Comparison of ENCODE assay signal across 11 cellular contexts in the genomic region with DNA sequence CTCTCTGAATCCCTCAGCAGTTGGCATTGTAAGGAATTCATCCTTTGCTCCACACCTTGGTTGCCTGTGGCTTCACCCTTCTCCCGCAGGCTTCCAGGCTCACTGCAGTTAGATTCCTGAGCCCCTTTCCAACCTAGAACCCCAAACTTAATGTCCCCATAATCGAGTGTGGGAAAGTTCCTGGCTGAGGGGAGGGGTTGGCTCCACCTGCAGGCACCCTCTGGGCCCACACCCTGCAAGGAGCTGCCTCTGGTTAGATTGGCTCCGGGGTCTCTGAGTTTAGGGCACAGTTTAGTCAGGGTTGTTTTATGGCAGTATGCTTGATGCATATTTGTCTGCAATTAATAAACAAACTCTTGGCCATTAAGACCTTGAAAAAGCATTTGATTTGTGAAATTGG.
DNase-seq lines count a peak whose midpoint lies in the region; ATAC-seq and TF ChIP-seq lines count a peak whose summit lies in the region.
"Had no signal": no experiment of that assay in that cellular context is flagged by ENCODE, and none has a peak within 500 bp of the region (broad histone marks: within the 10 kb centered on the region; RNA-seq: fewer than 3 reads in every experiment).

No MANE protein-coding gene starts in this region.

- H3K27ac ChIP-seq in A673 (ENCODE audit: low read depth, low read length, poor library complexity, severe bottlenecking) (no peak overlapping the region), SK-N-SH (ENCODE audit: low read depth in 2 of 2, low read length in 1 of 2) (peak overlapping the region in 1 of 2 experiments; percentile 52; a peak in 1 of 4 replicates), spleen (no peak overlapping the region)

- H3K27me3 Mint-ChIP-seq in activated T-cell treated with anti-CD3 and anti-CD28 coated beads, Interleukin-2, amount 50 U/mL, for 72 hours (ENCODE audit: low read depth) = no peaks in the 10 kb centered on the region

- POLR2A ChIA-PET in A673 (lab: Charles Lee; ENCODE audit: low non-redundant PET) = no interaction called here
- POLR2A ChIA-PET in SK-N-SH (lab: Yijun Ruan, JAX) = no interaction called here

- no peak for TF ChIP-seq RAD21 in SK-N-SH (IDR thresholded peaks at IDR 0.05; ENCODE audit: low read length)

- H3K27me3 ChIP-seq in A673 (replicated peaks; ENCODE audit: insufficient read depth, low read depth, low read length, poor library complexity) (no peaks in the 10 kb centered on the region), SK-N-SH (ENCODE audit: insufficient read depth) (no peaks in the 10 kb centered on the region), spleen (replicated peaks in 1 of 7) (no peaks in the 10 kb centered on the region)

- intact Hi-C loops in A673 (cut with micrococcal nuclease; ENCODE audit: unreplicated experiment) = no loop called here
- intact Hi-C loops in spleen (cut with DNase I; ENCODE audit: low total_unique reads) = no loop called here

- peaks cover 29% of the 10 kb centered on the region for H3F3A ChIP-seq in SK-N-SH (replicated peaks; ENCODE audit: insufficient read depth)

- H2AFZ ChIP-seq in SK-N-SH (ENCODE audit: low read depth) = no peak overlapping the region

- WGBS in SK-N-SH (ENCODE audit: low lambda C conversion rate) = 63% methylated on average over 3 of the region's 3 CpGs
- WGBS in spleen, 5 donors = 75 to 90% (median 83%) methylated on average over 3 of the region's 3 CpGs

- no peak overlapping the region for H3K4me3 Mint-ChIP-seq in activated T-cell treated with anti-CD3 and anti-CD28 coated beads, Interleukin-2, amount 50 U/mL, for 72 hours

- H3K9ac ChIP-seq in SK-N-SH = no peak overlapping the region

- H3K27ac Mint-ChIP-seq in activated T-cell treated with anti-CD3 and anti-CD28 coated beads, Interleukin-2, amount 50 U/mL, for 72 hours = no peak overlapping the region

- no peaks in the 10 kb centered on the region for H3K9me3 Mint-ChIP-seq in activated T-cell treated with anti-CD3 and anti-CD28 coated beads, Interleukin-2, amount 50 U/mL, for 72 hours

- peaks cover 3% of the 10 kb centered on the region; the same call in 1 of the 2 replicates for H3K79me2 ChIP-seq in SK-N-SH (ENCODE audit: insufficient read depth)

- no peak for ATAC-seq in GM18519 (IDR thresholded peaks at IDR 0.05; ENCODE audit: low FRiP score, unreplicated experiment)
- ATAC-seq in activated T-cell treated with anti-CD3 and anti-CD28 coated beads, Interleukin-2, amount 50 U/mL, for 72 hours (replicated peaks in 1 of 2) = no peak

- TF ChIP-seq CTCF in A673 (conservative IDR thresholded peaks at IDR 0.05; ENCODE audit: low read depth, low read length) = peak; percentile 53
- TF ChIP-seq CTCF in GM12874 (IDR thresholded peaks at IDR 0.05; ENCODE audit: insufficient read depth, low read depth, low read length) = peak; percentile 44; the same call in 1 of the 2 replicates
- TF ChIP-seq CTCF in SK-N-SH (IDR thresholded peaks at IDR 0.05) = peak; percentile 36; the same call in 1 of the 2 replicates
- TF ChIP-seq CTCF in foreskin fibroblast (IDR thresholded peaks at IDR 0.05; ENCODE audit: low read depth, low read length) = peak; percentile 26
- no peak for TF ChIP-seq CTCF in spleen (IDR thresholded peaks at IDR 0.05 in 8 of 11, conservative IDR thresholded peaks at IDR 0.05 in 3 of 11)

- no peak overlapping the region for H3K4me2 ChIP-seq in SK-N-SH

- no peaks in the 10 kb centered on the region for H3K9me2 ChIP-seq in SK-N-SH

- TF ChIP-seq EP300 in SK-N-SH (IDR thresholded peaks at IDR 0.05; ENCODE audit: borderline replicate concordance in 1 of 2, low read depth in 1 of 2, low read length in 1 of 2) = no peak

- no peak for TF ChIP-seq POLR2A in spleen (IDR thresholded peaks at IDR 0.05)

- no peaks in the 10 kb centered on the region for H4K20me1 ChIP-seq in SK-N-SH (ENCODE audit: insufficient read depth)

- DNase-seq in A673 (ENCODE audit: low spot score) (peak; percentile 15), SK-N-SH (no peak), foreskin fibroblast (no peak), spleen (no peak), NCI-H1694 treated with DMSO at 0.1 percent for 48 hours (lab: John Stamatoyannopoulos, UW) (no peak)
- DNase-seq in activated T-cell treated with anti-CD3 and anti-CD28 coated beads, Interleukin-2, amount 50 U/mL, for 72 hours = no peak
- DNase-seq: activated CD4-positive, CD25-positive, alpha-beta regulatory T cell treated with anti-CD3 and anti-CD28 coated beads, Interleukin-2, amount 50 U/mL, for 72 hours; activated gamma-delta T cell; NCI-H2029 had no signal

- BruUV-seq in A673 (replicated peaks; lab: Mats Ljungman, UMichigan) = no TSS peak

- H3K36me3 ChIP-seq in A673 (ENCODE audit: insufficient read depth, low read length, poor library complexity, severe bottlenecking) (peaks cover 11% of the 10 kb centered on the region), SK-N-SH (replicated peaks in 1 of 2; ENCODE audit: control insufficient read depth in 1 of 2, insufficient read depth in 2 of 2, low read length in 1 of 2) (peaks cover 24 to 43% of the 10 kb centered on the region in 2 experiments), spleen (peaks cover 0 to 20% (median 0%) of the 10 kb centered on the region in 6 donors)

- H3K4me1 ChIP-seq in A673 (ENCODE audit: insufficient read depth, low read length, poor library complexity, severe bottlenecking) (peaks cover 18% of the 10 kb centered on the region), SK-N-SH (ENCODE audit: control insufficient read depth in 1 of 2, insufficient read depth in 2 of 2, low read depth in 1 of 2, low read length in 1 of 2) (peaks cover 0 to 7% of the 10 kb centered on the region in 2 experiments; a peak in 3 of 4 replicates), spleen (peaks cover 0 to 16% (median 0%) of the 10 kb centered on the region in 6 donors)

- H3K9me3 ChIP-seq in A673 (ENCODE audit: low read depth, low read length, poor library complexity, severe bottlenecking) (no peaks in the 10 kb centered on the region), SK-N-SH (no peaks in the 10 kb centered on the region), spleen (no peaks in the 10 kb centered on the region)

- H3K4me3 ChIP-seq in A673 (ENCODE audit: low read depth, low read length, poor library complexity, severe bottlenecking) (no peak overlapping the region), SK-N-SH (ENCODE audit: low read depth in 2 of 2, low read length in 1 of 2) (no peak overlapping the region), foreskin fibroblast (ENCODE audit: low read depth in 1 of 2, low read length in 2 of 2) (no peak overlapping the region), spleen (no peak overlapping the region)

- CTCF ChIA-PET in A673 (lab: Charles Lee) (interaction anchor here (1.5 kb wide), 1 partner anchor 37 kb away, joined by 4 read pairs; no protein-coding TSS in a partner anchor), SK-N-SH (lab: Yijun Ruan, JAX) (interaction anchor here (0.6 to 1.3 kb wide), 4 partner anchors 27 to 408 kb away, joined by 3 to 4 read pairs (median 3); no protein-coding TSS in a partner anchor)

- H3K4me1 Mint-ChIP-seq in activated T-cell treated with anti-CD3 and anti-CD28 coated beads, Interleukin-2, amount 50 U/mL, for 72 hours (ENCODE audit: low read depth) = no peaks in the 10 kb centered on the region

- peaks cover 8 to 35% of the 10 kb centered on the region in 2 donors for H3K36me3 Mint-ChIP-seq in activated T-cell treated with anti-CD3 and anti-CD28 coated beads, Interleukin-2, amount 50 U/mL, for 72 hours (ENCODE audit: insufficient read depth in 2 of 2)

TF ChIP-seq in SK-N-SH, 30 proteins besides CTCF, POLR2A, EP300 and RAD21:
- no peak for TF ChIP-seq REST (IDR thresholded peaks at IDR 0.05; ENCODE audit: low read depth, low read length)
- no peak for TF ChIP-seq TEAD4 (IDR thresholded peaks at IDR 0.05; ENCODE audit: borderline replicate concordance, insufficient read depth)
- TF ChIP-seq FOSL2 (IDR thresholded peaks at IDR 0.05; ENCODE audit: borderline replicate concordance, low read depth) = no peak
- TF ChIP-seq SIN3A (IDR thresholded peaks at IDR 0.05; ENCODE audit: borderline replicate concordance, low read depth, low read length) = no peak
- TF ChIP-seq YY1 (IDR thresholded peaks at IDR 0.05; ENCODE audit: low read depth) = no peak

Comparison
In these comparisons a context has a peak if more than half of its experiments do, and no peak if none do; other contexts are left out.
1. CTCF ChIP-seq: peak in A673 (single experiment), GM12874 (single experiment), SK-N-SH (single experiment) and foreskin fibroblast (single experiment); none in spleen (0 of 11).